13 cellular contexts compared by ENCODE assay signal in the genomic region with DNA sequence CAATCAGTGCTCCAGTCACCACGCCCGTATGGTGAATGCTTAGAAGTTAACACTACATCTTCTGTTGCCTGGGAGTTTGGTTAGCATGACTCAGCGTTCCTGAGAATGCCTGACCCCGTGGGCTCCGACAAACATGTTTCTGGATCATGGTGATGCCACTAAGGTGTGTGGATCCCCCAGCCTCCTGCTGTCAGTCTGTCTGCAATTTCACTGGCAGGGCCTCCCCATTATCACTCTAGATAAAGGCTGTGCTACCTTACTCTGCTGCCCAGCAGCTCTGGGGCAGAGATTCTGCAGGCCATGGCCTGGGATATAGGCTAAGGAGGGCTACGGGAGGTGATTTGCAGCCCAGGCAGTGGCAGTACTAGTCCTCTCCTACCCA.
DNase-seq lines count a peak whose midpoint lies in the region; ATAC-seq and TF ChIP-seq lines count a peak whose summit lies in the region.
"Had no signal": no experiment of that assay in that cellular context is flagged by ENCODE, and none has a peak within 500 bp of the region (broad histone marks: within the 10 kb centered on the region; RNA-seq: fewer than 3 reads in every experiment).

No MANE protein-coding gene starts in this region.

- H3K4me3 ChIP-seq in breast epithelium (no peak overlapping the region), choroid plexus epithelial cell (ENCODE audit: low read depth, low read length) (no peak overlapping the region), upper lobe of right lung (no peak overlapping the region)

- no peaks in the 10 kb centered on the region for H3K9me3 Mint-ChIP-seq in MCF 10A (ENCODE audit: unreplicated experiment)
- H3K9me3 Mint-ChIP-seq in activated naive CD4-positive, alpha-beta T cell treated with anti-CD3 and anti-CD28 coated beads, Interleukin-2, amount 10 ng/mL, durations not matched to agents 7 days and 5 days = no peaks in the 10 kb centered on the region

- no peaks in the 10 kb centered on the region for H3K4me1 Mint-ChIP-seq in MCF 10A (ENCODE audit: insufficient read depth, unreplicated experiment)
- H3K4me1 Mint-ChIP-seq in activated naive CD4-positive, alpha-beta T cell treated with anti-CD3 and anti-CD28 coated beads, Interleukin-2, amount 10 ng/mL, durations not matched to agents 7 days and 5 days = peaks cover 4% of the 10 kb centered on the region

- BruUV-seq in MCF 10A (replicated peaks; lab: Mats Ljungman, UMichigan) = no TSS peak

- H3K27me3 ChIP-seq in breast epithelium (no peaks in the 10 kb centered on the region), upper lobe of right lung (no peaks in the 10 kb centered on the region)

- POLR2A ChIA-PET in MCF 10A (lab: Yijun Ruan, JAX) = no interaction called here

- H3K36me3 ChIP-seq in breast epithelium (no peaks in the 10 kb centered on the region), upper lobe of right lung (no peaks in the 10 kb centered on the region)

- no peak for TF ChIP-seq CTCF in MCF 10A (IDR thresholded peaks at IDR 0.05; ENCODE audit: unreplicated experiment)
- no peak for TF ChIP-seq CTCF in breast epithelium (IDR thresholded peaks at IDR 0.05)
- no peak for TF ChIP-seq CTCF in choroid plexus epithelial cell (conservative IDR thresholded peaks at IDR 0.05; ENCODE audit: low read depth, low read length)
- TF ChIP-seq CTCF in upper lobe of right lung (IDR thresholded peaks at IDR 0.05) = no peak
- TF ChIP-seq CTCF in GM20000 (IDR thresholded peaks at IDR 0.05; ENCODE audit: extremely low read depth, missing control alignments) = no peak

- intact Hi-C loops in MCF 10A (cut with micrococcal nuclease) = no loop called here
- intact Hi-C loops in breast epithelium (cut with DNase I; ENCODE audit: low total_unique reads) = no loop called here
- intact Hi-C loops in upper lobe of right lung (cut with DNase I) = no loop called here

- peaks cover 10 to 23% of the 10 kb centered on the region in 2 donors for H3K4me1 ChIP-seq in breast epithelium
- peaks cover 28% of the 10 kb centered on the region for H3K4me1 ChIP-seq in upper lobe of right lung

- ATAC-seq in upper lobe of right lung = no peak

- H3K27me3 Mint-ChIP-seq in MCF 10A (ENCODE audit: insufficient read depth, unreplicated experiment) = no peaks in the 10 kb centered on the region
- H3K27me3 Mint-ChIP-seq in activated naive CD4-positive, alpha-beta T cell treated with anti-CD3 and anti-CD28 coated beads, Interleukin-2, amount 10 ng/mL, durations not matched to agents 7 days and 5 days = peaks cover 14% of the 10 kb centered on the region

- CTCF ChIA-PET in MCF 10A (lab: Yijun Ruan, JAX) = interaction anchor here (0.6 kb wide), 1 partner anchor 278 kb away, joined by 3 read pairs; no protein-coding TSS in a partner anchor
- CTCF ChIA-PET in activated naive CD4-positive, alpha-beta T cell treated with anti-CD3 and anti-CD28 coated beads, Interleukin-2, amount 10 ng/mL, durations not matched to agents 7 days and 5 days (lab: Charles Lee) = no interaction called here

- no peak for TF ChIP-seq POLR2A in breast epithelium (IDR thresholded peaks at IDR 0.05)

- H3K27ac ChIP-seq in breast epithelium = peak overlapping the region in 1 of 2 donors; percentile 55
- peak overlapping the region; percentile 9 for H3K27ac ChIP-seq in upper lobe of right lung

- H3K27ac Mint-ChIP-seq in MCF 10A (ENCODE audit: low read depth, unreplicated experiment) = no peak overlapping the region
- H3K27ac Mint-ChIP-seq in activated naive CD4-positive, alpha-beta T cell treated with anti-CD3 and anti-CD28 coated beads, Interleukin-2, amount 10 ng/mL, durations not matched to agents 7 days and 5 days = no peak overlapping the region

- H3K9me3 ChIP-seq in breast epithelium (no peaks in the 10 kb centered on the region), upper lobe of right lung (no peaks in the 10 kb centered on the region)

- peaks cover 3% of the 10 kb centered on the region for H3K36me3 Mint-ChIP-seq in MCF 10A (ENCODE audit: insufficient read depth, unreplicated experiment)
- no peaks in the 10 kb centered on the region for H3K36me3 Mint-ChIP-seq in activated naive CD4-positive, alpha-beta T cell treated with anti-CD3 and anti-CD28 coated beads, Interleukin-2, amount 10 ng/mL, durations not matched to agents 7 days and 5 days

- no peak overlapping the region for H3K4me3 Mint-ChIP-seq in MCF 10A (ENCODE audit: unreplicated experiment)
- no peak overlapping the region for H3K4me3 Mint-ChIP-seq in activated naive CD4-positive, alpha-beta T cell treated with anti-CD3 and anti-CD28 coated beads, Interleukin-2, amount 10 ng/mL, durations not matched to agents 7 days and 5 days

- peak; percentile 45 for DNase-seq in MCF 10A (ENCODE audit: unreplicated experiment)
- DNase-seq in breast epithelium (ENCODE audit: low spot score in 2 of 2) = no peak
- DNase-seq in choroid plexus epithelial cell (ENCODE audit: low read depth) = peak; percentile 78
- DNase-seq in islet precursor cell = peak; percentile 83
- no peak for DNase-seq in upper lobe of right lung
- DNase-seq in hypothalamus (lab: John Stamatoyannopoulos, UW) = no peak
- DNase-seq in activated naive CD4-positive, alpha-beta T cell treated with anti-CD3 and anti-CD28 coated beads, Interleukin-2, amount 10 ng/mL, durations not matched to agents 7 days and 5 days = no peak
- DNase-seq in GM20000 (ENCODE audit: low spot score) = no peak
- DNase-seq: activated CD4-positive, CD25-positive, alpha-beta regulatory T cell; cortex of kidney; NCI-H1436 treated with DMSO at 0.1 percent for 48 hours; occipital lobe; stimulated activated CD4-positive, alpha-beta T cell treated with anti-CD3 and anti-CD28 coated beads, Interleukin-4, amount 100 ng/mL, for 4 hours had no signal

Comparison
In these comparisons a context has a peak if more than half of its experiments do, and no peak if none do; other contexts are left out.
1. DNase-seq: peak in MCF 10A (single experiment), choroid plexus epithelial cell (single experiment) and islet precursor cell (single experiment); none in breast epithelium (0 of 2), upper lobe of right lung (single experiment), hypothalamus (0 of 51), activated naive CD4-positive, alpha-beta T cell treated with anti-CD3 and anti-CD28 coated beads, Interleukin-2, amount 10 ng/mL, durations not matched to agents 7 days and 5 days (single experiment) and GM20000 (single experiment).